Comparison of ENCODE assay signal across 1 cellular context in the genomic region with DNA sequence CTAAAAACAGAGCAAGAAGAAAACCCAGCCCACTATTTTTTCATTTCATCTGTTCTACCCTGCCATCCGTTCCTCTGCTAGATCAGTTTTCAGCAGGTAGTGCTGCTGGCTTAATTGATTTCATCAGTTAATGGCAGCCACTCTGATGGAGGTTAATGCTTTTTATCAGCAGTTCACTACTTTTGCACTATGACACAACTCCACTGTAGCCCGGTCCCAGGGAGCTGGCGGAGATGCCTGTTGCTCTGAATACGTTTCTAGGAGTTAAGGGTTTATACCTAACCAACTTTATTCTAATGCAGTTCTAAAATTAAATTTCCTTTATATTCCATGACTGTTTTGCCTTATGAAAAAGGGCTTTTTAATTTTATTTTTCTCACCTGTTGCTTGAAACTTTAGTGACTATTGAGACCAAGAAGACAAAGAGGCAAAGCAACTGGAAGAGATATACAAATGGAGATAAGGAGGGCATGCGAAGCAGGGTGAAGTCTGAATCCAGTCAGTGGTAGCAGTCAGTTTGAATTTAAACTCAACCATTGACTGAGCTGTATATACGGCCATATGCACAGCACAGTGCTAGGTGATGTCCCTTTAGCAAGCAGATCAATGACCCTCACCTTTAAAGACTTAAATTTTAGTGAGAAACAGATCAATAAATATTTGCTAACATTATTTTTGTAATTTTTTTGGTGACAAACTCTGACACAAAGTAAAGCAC.
TF ChIP-seq lines count a peak whose summit lies in the region.

No MANE protein-coding gene starts in this region.

TF ChIP-seq in IMR-90, 13 proteins besides CTCF, POLR2A, EP300 and RAD21:
- TF ChIP-seq BHLHE40 (IDR thresholded peaks at IDR 0.05; ENCODE audit: low read depth, low read length) = no peak
TF ChIP-seq in IMR-90: peak in this region for 0.
